Comparison of ENCODE assay signal across 8 cellular contexts in the genomic region with DNA sequence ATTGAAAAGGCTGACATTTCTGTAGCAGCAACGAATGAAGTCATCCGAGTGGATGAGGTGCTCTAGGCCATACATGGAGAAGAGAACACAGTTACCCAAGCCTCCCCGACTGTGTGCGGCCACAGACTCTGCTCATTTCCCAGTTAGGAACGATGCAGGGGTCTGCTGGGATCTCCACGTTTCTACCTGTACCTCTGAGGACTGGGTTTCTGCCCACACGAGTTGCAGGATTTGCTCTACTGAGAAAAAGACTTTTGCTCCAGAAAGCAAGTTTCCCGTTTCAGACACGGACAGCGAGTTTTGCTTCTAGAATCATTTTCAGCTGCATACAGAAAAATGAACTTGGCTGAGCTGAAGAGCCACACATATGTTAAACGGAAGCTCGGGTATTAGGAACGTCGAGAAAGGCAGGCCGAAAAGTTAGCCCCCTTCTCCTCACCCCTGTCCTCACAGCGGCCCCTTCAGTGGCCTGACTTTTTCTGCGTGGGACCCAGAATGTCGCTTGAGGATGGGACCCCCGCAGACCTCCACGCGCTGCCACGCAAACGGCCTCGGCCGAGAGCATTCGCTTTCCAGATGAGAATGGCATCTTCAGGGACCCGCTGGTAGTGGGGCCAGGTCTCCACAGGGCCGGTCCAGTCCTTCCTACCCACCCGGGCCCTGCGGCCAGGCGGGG. TPM values are rescaled to one million over a fixed set of nuclear protein-coding genes. Genes with fewer than 3 reads are reported as not detected.
DNase-seq lines count a peak whose midpoint lies in the region; ATAC-seq, FAIRE-seq and TF ChIP-seq lines count a peak whose summit lies in the region.

No MANE protein-coding gene starts in this region.

- 84% methylated on average over 30 of the region's 31 CpGs for WGBS in A549 (ENCODE audit: missing lambda C conversion rate)

- peaks cover 48% of the 10 kb centered on the region for H3K4me1 ChIP-seq in A549
- peaks cover 34% of the 10 kb centered on the region for H3K4me1 ChIP-seq in keratinocyte (ENCODE audit: control insufficient read depth, extremely low read depth, insufficient read depth, low read length)
- peaks cover 0 to 54% (median 25%) of the 10 kb centered on the region in 5 donors for H3K4me1 ChIP-seq in subcutaneous abdominal adipose tissue (ENCODE audit: control insufficient read depth in 5 of 5, insufficient read depth in 5 of 5, low read length in 5 of 5)

- dilution Hi-C loops in keratinocyte (cut with MboI; ENCODE audit: extremely low pct_ligation_motif_present, low sequenced_read_pairs): no loop called here

- CTCF ChIA-PET in A549 (lab: Yijun Ruan, JAX): interaction anchor here (0.9 to 1.1 kb wide), 4 partner anchors 9 to 42 kb away, joined by 3 read pairs; no protein-coding TSS in a partner anchor

- FAIRE-seq in A549 (lab: Jason Lieb, UNC): no peak
- no peak for FAIRE-seq in keratinocyte (lab: Jason Lieb, UNC)

- H3K9me3 ChIP-seq in A549: no peaks in the 10 kb centered on the region
- no peaks in the 10 kb centered on the region for H3K9me3 ChIP-seq in keratinocyte (ENCODE audit: control insufficient read depth, low read depth, low read length)
- no peaks in the 10 kb centered on the region for H3K9me3 ChIP-seq in subcutaneous abdominal adipose tissue (ENCODE audit: control insufficient read depth in 5 of 5, low read length in 5 of 5)

- H3K9me1 ChIP-seq in keratinocyte (ENCODE audit: control insufficient read depth, extremely low read depth, insufficient read depth, low read length): no peaks in the 10 kb centered on the region

- H3K79me2 ChIP-seq in keratinocyte (ENCODE audit: control insufficient read depth, insufficient read depth, low read length): peaks cover 29% of the 10 kb centered on the region

- peak overlapping the region; percentile 82 for H2AFZ ChIP-seq in keratinocyte (ENCODE audit: control insufficient read depth, low read length)

- DNase-seq in A549 (ENCODE audit: low read depth in 1 of 2, low spot score in 1 of 2) (no peak), H7 (no peak), astrocyte of the cerebellum (ENCODE audit: low read depth) (no peak), keratinocyte (ENCODE audit: low read depth, low spot score) (no peak), T-helper 9 cell (no peak), NCI-H748 treated with DMSO at 0.1 percent for 48 hours (lab: John Stamatoyannopoulos, UW) (no peak)

- H3K4me2 ChIP-seq in A549 (peak overlapping the region; percentile 79), keratinocyte (ENCODE audit: control insufficient read depth, extremely low read depth, insufficient read depth, low read depth, low read length) (peak overlapping the region; percentile 91)

- H3K9ac ChIP-seq in keratinocyte (ENCODE audit: control insufficient read depth, extremely low read depth, insufficient read depth, low read length) (peak overlapping the region; percentile 83), subcutaneous abdominal adipose tissue (ENCODE audit: low read length in 5 of 5) (peak overlapping the region; percentile 38 to 83 (median 77))

- ATAC-seq in A549: no peak
- no peak for ATAC-seq in GM21737 (IDR thresholded peaks at IDR 0.05; ENCODE audit: unreplicated experiment)

- in situ Hi-C loops in astrocyte of the cerebellum (cut with HindIII; ENCODE audit: low sequenced_read_pairs): no loop called here

- no peak for TF ChIP-seq CTCF in A549 (IDR thresholded peaks at IDR 0.05)
- TF ChIP-seq CTCF in astrocyte of the cerebellum (IDR thresholded peaks at IDR 0.05; ENCODE audit: low read depth, low read length, missing control alignments): no peak
- no peak for TF ChIP-seq CTCF in keratinocyte (optimal IDR thresholded peaks at IDR 0.05 in 1 of 3, IDR thresholded peaks at IDR 0.05 in 1 of 3, conservative IDR thresholded peaks at IDR 0.05 in 1 of 3; ENCODE audit: extremely low read depth in 1 of 3, insufficient read depth in 2 of 3, low read length in 3 of 3)

- POLR2A ChIA-PET in A549 (lab: Yijun Ruan, JAX): interaction anchor here (1.0 kb wide), 2 partner anchors 35 to 95 kb away, joined by 3 read pairs; no protein-coding TSS in a partner anchor

- no peaks in the 10 kb centered on the region for H4K20me1 ChIP-seq in keratinocyte (ENCODE audit: control insufficient read depth, extremely low read depth, insufficient read depth, low read length)

- H3K27ac ChIP-seq in A549 (peak overlapping the region; percentile 88 to 98), keratinocyte (ENCODE audit: control insufficient read depth, insufficient read depth, low read length) (peak overlapping the region; percentile 37), subcutaneous abdominal adipose tissue (ENCODE audit: low read depth, low read length) (peak overlapping the region; percentile 92)

- H3K36me3 ChIP-seq in H7 (replicated peaks; ENCODE audit: control insufficient read depth, insufficient read depth, low read length) (no peaks in the 10 kb centered on the region), keratinocyte (ENCODE audit: control insufficient read depth in 2 of 2, extremely low read depth in 1 of 2, insufficient read depth in 2 of 2, low read length in 2 of 2) (peaks cover 3 to 11% of the 10 kb centered on the region in 2 experiments), subcutaneous abdominal adipose tissue (ENCODE audit: control insufficient read depth in 5 of 5, insufficient read depth in 5 of 5, low read length in 5 of 5) (no peaks in the 10 kb centered on the region)

- H3K27me3 ChIP-seq in H7 (ENCODE audit: control insufficient read depth, insufficient read depth, low read length): peaks cover 27% of the 10 kb centered on the region
- no peaks in the 10 kb centered on the region for H3K27me3 ChIP-seq in keratinocyte (ENCODE audit: control insufficient read depth, extremely low read depth, insufficient read depth, low read length)
- no peaks in the 10 kb centered on the region for H3K27me3 ChIP-seq in subcutaneous abdominal adipose tissue (ENCODE audit: control insufficient read depth in 5 of 5, insufficient read depth in 4 of 5, low read length in 5 of 5)

- TF ChIP-seq POLR2A in A549 (IDR thresholded peaks at IDR 0.05; ENCODE audit: low read length): no peak

- no peak for TF ChIP-seq EP300 in A549 (IDR thresholded peaks at IDR 0.05)

- H3K4me3 ChIP-seq in A549 (peak overlapping the region; percentile 97), H7 (ENCODE audit: insufficient read depth, low read depth, low read length) (peak overlapping the region; percentile 79), astrocyte of the cerebellum (ENCODE audit: low read depth, low read length) (peak overlapping the region; percentile 87), keratinocyte (ENCODE audit: control insufficient read depth in 2 of 3, extremely low read depth in 1 of 3, insufficient read depth in 2 of 3, low read depth in 1 of 3, low read length in 3 of 3) (peak overlapping the region; percentile 41 to 90 (median 70)), subcutaneous abdominal adipose tissue (ENCODE audit: low read depth in 1 of 5, low read length in 5 of 5) (peak overlapping the region; percentile 65 to 84 (median 72))

- no peak for TF ChIP-seq RAD21 in A549 (conservative IDR thresholded peaks at IDR 0.05 in 1 of 2, IDR thresholded peaks at IDR 0.05 in 1 of 2)

TF ChIP-seq in A549, 52 proteins besides CTCF, POLR2A, EP300 and RAD21:
- TF ChIP-seq HEYL (CRISPR knock-in tag; IDR thresholded peaks at IDR 0.05): no peak
- no peak for TF ChIP-seq ZFP36 (IDR thresholded peaks at IDR 0.05; ENCODE audit: borderline replicate concordance, partially characterized antibody)
- no peak for TF ChIP-seq RARB (CRISPR knock-in tag; IDR thresholded peaks at IDR 0.05)
- TF ChIP-seq REST (IDR thresholded peaks at IDR 0.05): no peak
- TF ChIP-seq CHD4 (IDR thresholded peaks at IDR 0.05; ENCODE audit: borderline replicate concordance): no peak
- no peak for TF ChIP-seq ZSCAN20 (CRISPR knock-in tag; IDR thresholded peaks at IDR 0.05)

RNA-seq across cellular contexts. Expression of gene RAB31, which starts 0.6 kb away (rescaled TPM):
- polyA plus RNA-seq in A549 (2011; rRNA removed) (46.3 and 49.1 TPM in 2 replicates), A549 (2017; fragmentation: RNase III; extraction: RNeasy Plus Mini Kit Qiagen cat#74134 plus additional on column Dnase treatment) (16.9 to 20.5 TPM (median 18.5 TPM) in 3 replicates), keratinocyte (40.4 to 53.9 TPM (median 47.0 TPM) in 3 replicates)
- 11.2 and 13.8 TPM in 2 replicates for polyA plus RNA-seq in A549 (2012; cell fraction: cytosol; rRNA removed)
- polyA plus RNA-seq in A549 (2012; cell fraction: nucleus; rRNA removed): 11.4 and 19.0 TPM in 2 replicates
- 25.2 and 33.0 TPM in 2 replicates for polyA minus RNA-seq in A549 (2011; rRNA and poly(A)+ RNA removed)
- 29.6 and 29.7 TPM in 2 replicates for total RNA-seq in H7 (2014; rRNA removed; shearing (Covaris generic))
- polyA plus RNA-seq in keratinocyte (2011; ENCODE audit: low read depth): 13.5 TPM
- 42.4 and 68.1 TPM in 2 replicates for polyA plus RNA-seq in keratinocyte (2011; cell fraction: cytosol; rRNA removed)
- 64.7 and 66.8 TPM in 2 replicates for polyA plus RNA-seq in keratinocyte (2011; cell fraction: nucleus; rRNA removed)
- 22.9 and 43.5 TPM in 2 replicates for polyA plus RNA-seq in keratinocyte (2012; ENCODE audit: low replicate concordance)
- polyA minus RNA-seq in keratinocyte: 24.2 to 57.1 TPM (median 52.3 TPM) in 3 replicates
- polyA minus RNA-seq in keratinocyte (2011; cell fraction: cytosol; rRNA and poly(A)+ RNA removed): 36.8 TPM
- 14.5 and 32.2 TPM in 2 replicates for polyA minus RNA-seq in keratinocyte (2011; cell fraction: nucleus; rRNA and poly(A)+ RNA removed)

Comparison
In these comparisons a context has a peak if more than half of its experiments do, and no peak if none do; other contexts are left out.
1. H3K27ac ChIP-seq: peak in every context shown above with its lines; median percentile 93 in A549; 92 in subcutaneous abdominal adipose tissue; 37 in keratinocyte.